In the genomic region with DNA sequence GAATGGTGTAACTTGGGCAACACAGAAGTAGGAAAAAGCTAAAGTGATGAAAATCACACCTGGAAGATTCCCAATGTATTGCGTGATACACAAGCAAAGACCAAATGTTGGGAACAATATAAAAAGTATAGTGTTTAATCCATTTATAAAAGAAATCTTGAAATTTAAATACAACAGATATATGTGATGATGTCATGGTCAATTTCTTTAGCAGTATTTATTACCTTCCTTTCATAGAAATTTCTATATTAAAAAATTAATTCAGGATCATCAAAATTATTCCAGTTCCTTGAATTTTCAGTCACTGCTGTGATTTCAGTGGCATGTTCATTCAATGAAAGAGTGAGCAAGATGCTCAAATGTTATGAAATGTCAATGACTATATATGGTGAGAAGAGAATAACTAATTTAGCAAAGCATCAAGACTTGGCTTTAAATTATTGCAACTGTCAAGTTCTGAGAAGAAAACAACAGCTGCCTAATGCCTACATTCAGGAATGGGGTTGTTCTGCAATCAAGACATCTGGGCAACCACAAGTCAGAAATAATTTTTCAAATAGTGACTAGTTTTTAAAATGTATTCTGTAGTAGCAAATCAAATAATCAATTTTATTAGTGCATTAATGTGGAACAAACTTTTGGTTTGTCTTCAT, we compare ENCODE assay signal across 31 cellular contexts.
"Had no signal": no experiment of that assay in that cellular context is flagged by ENCODE, and none has a peak within 500 bp of the region (broad histone marks: within the 10 kb centered on the region; RNA-seq: fewer than 3 reads in every experiment).

No MANE protein-coding gene starts in this region.

- H3K4me3 ChIP-seq: left lung, lower lobe of right lung, pancreas, prostate gland, sigmoid colon, smooth muscle cell, tibial nerve, vagina had no signal

- DNase-seq: hypothalamus; immature natural killer cell; kidney; left colon; left lung; lower lobe of right lung; mammary epithelial cell; mesenchymal stem cell; naive thymus-derived CD4-positive, alpha-beta T cell; nucleus accumbens; pancreas; posterior cingulate gyrus; retina; right cardiac atrium; sigmoid colon; stimulated activated CD4-positive, alpha-beta T cell treated with anti-CD3 and anti-CD28 coated beads, Interleukin-1b, Interleukin-23, amount 100 ng/mL, for 48 hours; stimulated activated CD4-positive, alpha-beta T cell treated with anti-CD3 and anti-CD28 coated beads, Interleukin-2, amount 100 ng/mL, for 48 hours; stimulated activated CD4-positive, alpha-beta T cell treated with anti-CD3 and anti-CD28 coated beads, Interleukin-4, amount 100 ng/mL, for 4 hours; stimulated activated CD8-positive, alpha-beta memory T cell treated with anti-CD3 and anti-CD28 coated beads, Interleukin-4, amount 100 ng/mL, for 48 hours; stimulated activated naive CD4-positive, alpha-beta T cell treated with Interleukin-2 at 50 U/mL for 16 hours; stimulated activated naive CD8-positive, alpha-beta T cell treated with anti-CD3 and anti-CD28 coated beads, Interleukin-15, amount 100 ng/mL, for 72 hours; substantia nigra had no signal

- H3K4me1 Mint-ChIP-seq: immature natural killer cell; naive thymus-derived CD4-positive, alpha-beta T cell; nephron; neural crest cell; stimulated activated memory B cell treated with anti-CD40 and anti-IgM and Interleukin-4, amounts not matched to agents 10 μg/mL and 1 μg/mL and 100 μg/mL, for 72 hours; stimulated activated naive CD8-positive, alpha-beta T cell treated with anti-CD3 and anti-CD28 coated beads, Interleukin-15, amount 100 ng/mL, for 72 hours had no signal

- H3K4me3 Mint-ChIP-seq: immature natural killer cell; mesothelial cell of epicardium; naive thymus-derived CD4-positive, alpha-beta T cell; nephron; neural crest cell; stimulated activated memory B cell treated with anti-CD40 and anti-IgM and Interleukin-4, amounts not matched to agents 10 μg/mL and 1 μg/mL and 100 μg/mL, for 72 hours; stimulated activated naive CD8-positive, alpha-beta T cell treated with anti-CD3 and anti-CD28 coated beads, Interleukin-15, amount 100 ng/mL, for 72 hours; type B pancreatic cell had no signal

- H3K27me3 Mint-ChIP-seq: naive thymus-derived CD4-positive, alpha-beta T cell; stimulated activated memory B cell treated with anti-CD40 and anti-IgM and Interleukin-4, amounts not matched to agents 10 μg/mL and 1 μg/mL and 100 μg/mL, for 72 hours; stimulated activated naive CD8-positive, alpha-beta T cell treated with anti-CD3 and anti-CD28 coated beads, Interleukin-15, amount 100 ng/mL, for 72 hours; type B pancreatic cell had no signal

- H3K9me3 Mint-ChIP-seq: neural crest cell; stimulated activated naive CD8-positive, alpha-beta T cell treated with anti-CD3 and anti-CD28 coated beads, Interleukin-15, amount 100 ng/mL, for 72 hours; type B pancreatic cell had no signal

- H3K27ac Mint-ChIP-seq: immature natural killer cell; mesothelial cell of epicardium; naive thymus-derived CD4-positive, alpha-beta T cell; nephron; stimulated activated memory B cell treated with anti-CD40 and anti-IgM and Interleukin-4, amounts not matched to agents 10 μg/mL and 1 μg/mL and 100 μg/mL, for 72 hours; stimulated activated naive CD8-positive, alpha-beta T cell treated with anti-CD3 and anti-CD28 coated beads, Interleukin-15, amount 100 ng/mL, for 72 hours; type B pancreatic cell had no signal

- H3K36me3 Mint-ChIP-seq: immature natural killer cell; mesothelial cell of epicardium; naive thymus-derived CD4-positive, alpha-beta T cell; stimulated activated memory B cell treated with anti-CD40 and anti-IgM and Interleukin-4, amounts not matched to agents 10 μg/mL and 1 μg/mL and 100 μg/mL, for 72 hours; type B pancreatic cell had no signal

- ATAC-seq: left colon; left lung; lower lobe of right lung; naive thymus-derived CD4-positive, alpha-beta T cell; pancreas; right cardiac atrium; stimulated activated memory B cell treated with anti-CD40 and anti-IgM and Interleukin-4, amounts not matched to agents 10 μg/mL and 1 μg/mL and 100 μg/mL, for 72 hours; stimulated activated naive CD8-positive, alpha-beta T cell treated with anti-CD3 and anti-CD28 coated beads, Interleukin-15, amount 100 ng/mL, for 72 hours had no signal
